23 cellular contexts compared by ENCODE assay signal in the genomic region with DNA sequence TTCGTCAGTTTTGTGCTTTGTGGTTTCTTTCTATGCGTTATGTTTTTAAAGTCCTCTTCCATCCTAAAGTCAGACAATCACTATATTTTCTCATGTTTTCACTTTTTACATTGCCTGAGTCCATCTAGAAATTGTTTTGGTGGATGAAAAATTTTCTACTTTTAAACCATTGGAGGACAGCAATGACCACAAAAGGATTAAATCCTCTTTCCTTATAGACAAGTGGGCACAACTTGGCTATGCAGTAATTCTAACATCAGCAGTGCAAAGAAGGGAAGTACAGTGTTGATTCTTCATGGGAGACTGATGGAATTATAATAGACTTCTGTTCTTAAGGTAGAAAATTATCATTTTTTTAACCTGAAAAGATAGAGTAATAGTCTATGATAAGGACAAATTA.
DNase-seq lines count a peak whose midpoint lies in the region; ATAC-seq and TF ChIP-seq lines count a peak whose summit lies in the region.
"Had no signal": no experiment of that assay in that cellular context is flagged by ENCODE, and none has a peak within 500 bp of the region (broad histone marks: within the 10 kb centered on the region; RNA-seq: fewer than 3 reads in every experiment).

No MANE protein-coding gene starts in this region.

- no peak overlapping the region for H3K4me3 Mint-ChIP-seq in T-cell
- H3K4me3 Mint-ChIP-seq: CD4-positive, alpha-beta T cell had no signal

- H3K4me3 ChIP-seq in right atrium auricular region, result no peak overlapping the region
- H3K4me3 ChIP-seq: A549; BLaER1 treated with 17β-estradiol and CSF1 and Interleukin-3, amounts not matched to agents 10 nM and 100 nM; SJCRH30 had no signal

- peaks cover 13 to 21% of the 10 kb centered on the region in 2 donors for H3K27me3 Mint-ChIP-seq in T-cell

- H3K36me3 Mint-ChIP-seq in T-cell, result no peaks in the 10 kb centered on the region

- no peak overlapping the region for H3K27ac Mint-ChIP-seq in T-cell
- H3K27ac Mint-ChIP-seq: CD4-positive, alpha-beta T cell had no signal

- H3K27ac ChIP-seq in right atrium auricular region, result peak overlapping the region; percentile 68 to 94
- H3K27ac ChIP-seq: A549; BLaER1 treated with 17β-estradiol and CSF1 and Interleukin-3, amounts not matched to agents 10 nM and 100 nM; SJCRH30 had no signal

- no peaks in the 10 kb centered on the region for H3K27me3 ChIP-seq in right atrium auricular region
- H3K27me3 ChIP-seq: BLaER1 treated with 17β-estradiol and CSF1 and Interleukin-3, amounts not matched to agents 10 nM and 100 nM; SJCRH30 had no signal

- POLR2A ChIA-PET in T-cell (lab: Charles Lee), result no interaction called here

- intact Hi-C loops in left ventricle myocardium superior (cut with micrococcal nuclease), result no loop called here

- ATAC-seq in left ventricle myocardium superior (no peak), T-cell (replicated peaks in 1 of 4) (no peak), omental fat pad (ENCODE audit: low FRiP score) (no peak)
- ATAC-seq: A549, HCT116, HepG2 had no signal

- peaks cover 0 to 54% of the 10 kb centered on the region in 2 donors for H3K4me1 ChIP-seq in right atrium auricular region
- H3K4me1 ChIP-seq: A549 had no signal

- DNase-seq in right atrium auricular region (ENCODE audit: low spot score) (no peak), left ventricle myocardium superior (no peak), inferior parietal cortex (ENCODE audit: extremely low spot score) (peak; percentile 18), superior temporal gyrus (ENCODE audit: extremely low spot score) (peak; percentile 64), NCI-H446 treated with DMSO at 0.1 percent for 48 hours (lab: John Stamatoyannopoulos, UW) (no peak), T-cell (no peak), omental fat pad (ENCODE audit: low spot score) (no peak)
- DNase-seq: AML-193; CD4-positive, alpha-beta T cell; DMS53; Karpas-422; NCI-H1092; NCI-H1436; NCI-H187; NCI-H2081 treated with DMSO at 0.1 percent for 48 hours; NCI-H2171 treated with DMSO at 0.1 percent for 48 hours; NCI-H524 treated with DMSO at 0.1 percent for 48 hours; NCI-H774; SJCRH30 had no signal

- H3K9me3 ChIP-seq in right atrium auricular region, result peaks cover 0 to 5% of the 10 kb centered on the region in 2 donors
- H3K9me3 ChIP-seq: A549, SJCRH30 had no signal

- TF ChIP-seq CTCF in right atrium auricular region (IDR thresholded peaks at IDR 0.05) (no peak), omental fat pad (IDR thresholded peaks at IDR 0.05) (no peak)

- peaks cover 0 to 6% (median 0%) of the 10 kb centered on the region in 3 donors for H3K9me3 Mint-ChIP-seq in T-cell

- no peaks in the 10 kb centered on the region for H3K4me1 Mint-ChIP-seq in T-cell

- CTCF ChIA-PET in T-cell (lab: Charles Lee), result no interaction called here

- no peaks in the 10 kb centered on the region for H3K36me3 ChIP-seq in right atrium auricular region
- H3K36me3 ChIP-seq: BLaER1 treated with 17β-estradiol and CSF1 and Interleukin-3, amounts not matched to agents 10 nM and 100 nM had no signal

Comparison
In these comparisons a context has a peak if more than half of its experiments do, and no peak if none do; other contexts are left out.
1. DNase-seq: peak in inferior parietal cortex (single experiment) and superior temporal gyrus (single experiment); none in right atrium auricular region (single experiment), left ventricle myocardium superior (single experiment), NCI-H446 treated with DMSO at 0.1 percent for 48 hours (single experiment), T-cell (0 of 34) and omental fat pad (single experiment).